ENCODE assay signal across 13 cellular contexts in the genomic region with DNA sequence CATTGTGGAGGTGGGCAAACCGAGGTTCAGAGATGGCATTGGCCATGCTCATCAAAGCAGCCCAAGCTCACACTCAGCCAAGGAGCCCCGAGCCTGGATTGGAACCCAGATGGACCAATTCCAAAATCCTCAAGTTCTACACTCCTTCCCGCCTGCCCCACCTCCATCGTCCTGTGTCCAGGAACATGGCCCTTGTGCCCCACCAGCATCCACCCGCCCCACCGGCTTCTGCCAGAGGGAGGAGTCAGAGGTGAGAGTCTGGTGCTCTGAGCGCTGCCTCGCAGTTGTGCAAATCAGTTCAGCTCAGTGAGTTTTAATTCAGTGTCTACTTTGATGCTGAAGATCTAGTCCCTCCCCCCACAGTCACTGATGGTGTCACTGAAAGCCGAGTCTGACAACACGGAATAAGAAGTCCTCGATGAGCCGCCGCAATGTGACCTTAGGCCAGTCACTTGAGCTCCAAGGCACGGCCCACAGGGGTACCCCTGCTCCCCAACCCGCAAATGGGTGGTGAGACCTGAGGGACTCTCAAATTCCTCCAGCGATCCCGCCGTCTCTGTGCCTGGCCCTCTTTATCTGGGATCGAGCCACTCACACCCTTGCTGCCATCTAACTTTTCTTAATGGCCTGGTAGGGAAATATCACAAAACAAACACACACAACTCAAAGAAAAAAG. TPM values are rescaled to one million over a fixed set of nuclear protein-coding genes. Genes with fewer than 3 reads are reported as not detected.
DNase-seq lines count a peak whose midpoint lies in the region; ATAC-seq and TF ChIP-seq lines count a peak whose summit lies in the region.
"Had no signal": no experiment of that assay in that cellular context is flagged by ENCODE, and none has a peak within 500 bp of the region (broad histone marks: within the 10 kb centered on the region; RNA-seq: fewer than 3 reads in every experiment).

No MANE protein-coding gene starts in this region.

- ATAC-seq in activated T-cell treated with anti-CD3 and anti-CD28 coated beads, Interleukin-2, amount 50 U/mL, for 72 hours (replicated peaks in 1 of 2) = no peak
- no peak for ATAC-seq in memory B cell (ENCODE audit: low read depth)
- ATAC-seq in HG02852 (IDR thresholded peaks at IDR 0.05; ENCODE audit: unreplicated experiment) = no peak
- no peak for ATAC-seq in HG02870 (IDR thresholded peaks at IDR 0.05; ENCODE audit: unreplicated experiment)
- ATAC-seq in HG02678 (IDR thresholded peaks at IDR 0.05; ENCODE audit: unreplicated experiment) = no peak

- intact Hi-C loops in activated naive CD4-positive, alpha-beta T cell treated with anti-CD3 and anti-CD28 coated beads for 36 hours (cut with micrococcal nuclease) = loop anchor here (1.0 kb wide), 2 partner anchors 25 to 86 kb away; no protein-coding TSS in a partner anchor

- TF ChIP-seq EP300 in suprapubic skin (IDR thresholded peaks at IDR 0.05) = no peak

- H3K4me1 Mint-ChIP-seq in activated naive CD4-positive, alpha-beta T cell treated with anti-CD3 and anti-CD28 coated beads for 36 hours (ENCODE audit: low read depth) = peaks cover 26% of the 10 kb centered on the region
- peaks cover 17% of the 10 kb centered on the region for H3K4me1 Mint-ChIP-seq in activated T-cell treated with anti-CD3 and anti-CD28 coated beads, Interleukin-2, amount 50 U/mL, for 72 hours (ENCODE audit: low read depth)
- peaks cover 19% of the 10 kb centered on the region for H3K4me1 Mint-ChIP-seq in memory B cell

- H3K4me1 ChIP-seq in suprapubic skin = peaks cover 30% of the 10 kb centered on the region
- H3K4me1 ChIP-seq: testis had no signal

- no peaks in the 10 kb centered on the region for H3K27me3 Mint-ChIP-seq in activated naive CD4-positive, alpha-beta T cell treated with anti-CD3 and anti-CD28 coated beads for 36 hours (ENCODE audit: low read depth)
- H3K27me3 Mint-ChIP-seq in activated T-cell treated with anti-CD3 and anti-CD28 coated beads, Interleukin-2, amount 50 U/mL, for 72 hours (ENCODE audit: low read depth) = no peaks in the 10 kb centered on the region
- H3K27me3 Mint-ChIP-seq in memory B cell = no peaks in the 10 kb centered on the region

- WGBS in suprapubic skin = 75% methylated on average over 15 of the region's 19 CpGs

- peak; percentile 25 for DNase-seq in activated naive CD4-positive, alpha-beta T cell treated with anti-CD3 and anti-CD28 coated beads for 36 hours
- no peak for DNase-seq in activated naive CD4-positive, alpha-beta T cell (lab: John Stamatoyannopoulos, UW)
- no peak for DNase-seq in activated T-cell treated with anti-CD3 and anti-CD28 coated beads, Interleukin-2, amount 50 U/mL, for 72 hours
- no peak for DNase-seq in memory B cell (ENCODE audit: low spot score in 2 of 2)
- peak in 1 of 2 donors; percentile 60 for DNase-seq in suprapubic skin (ENCODE audit: low spot score in 2 of 2)
- DNase-seq: H7, NCI-H526, SK-N-SH, testis had no signal

- peak overlapping the region; percentile 76 for H3K27ac ChIP-seq in suprapubic skin
- H3K27ac ChIP-seq: testis had no signal

- no peaks in the 10 kb centered on the region for H3K36me3 ChIP-seq in suprapubic skin

- TF ChIP-seq CTCF in suprapubic skin (IDR thresholded peaks at IDR 0.05) = no peak

- H3K27ac Mint-ChIP-seq in activated naive CD4-positive, alpha-beta T cell treated with anti-CD3 and anti-CD28 coated beads for 36 hours = peak overlapping the region; percentile 62
- peak overlapping the region; percentile 3 for H3K27ac Mint-ChIP-seq in activated T-cell treated with anti-CD3 and anti-CD28 coated beads, Interleukin-2, amount 50 U/mL, for 72 hours
- peak overlapping the region; percentile 73 for H3K27ac Mint-ChIP-seq in memory B cell

- H3K9me3 ChIP-seq in suprapubic skin = no peaks in the 10 kb centered on the region
- H3K9me3 ChIP-seq: SK-N-SH, testis had no signal

- TF ChIP-seq POLR2A in suprapubic skin (IDR thresholded peaks at IDR 0.05) = no peak

- no peaks in the 10 kb centered on the region for H3K36me3 Mint-ChIP-seq in activated naive CD4-positive, alpha-beta T cell treated with anti-CD3 and anti-CD28 coated beads for 36 hours (ENCODE audit: low read depth)
- H3K36me3 Mint-ChIP-seq in activated T-cell treated with anti-CD3 and anti-CD28 coated beads, Interleukin-2, amount 50 U/mL, for 72 hours (ENCODE audit: insufficient read depth in 2 of 2) = no peaks in the 10 kb centered on the region
- peaks cover 1% of the 10 kb centered on the region for H3K36me3 Mint-ChIP-seq in memory B cell

- CTCF ChIA-PET in activated naive CD4-positive, alpha-beta T cell treated with anti-CD3 and anti-CD28 coated beads for 36 hours (lab: Charles Lee) = interaction anchor here (3.8 to 3.9 kb wide), 2 partner anchors 11 to 67 kb away, joined by 13 to 14 read pairs; no protein-coding TSS in a partner anchor

- H3K27me3 ChIP-seq in suprapubic skin = no peaks in the 10 kb centered on the region
- H3K27me3 ChIP-seq: dorsolateral prefrontal cortex, testis had no signal

- no peak overlapping the region for H3K4me3 ChIP-seq in suprapubic skin
- H3K4me3 ChIP-seq: testis had no signal

- H3K9me3 Mint-ChIP-seq in activated naive CD4-positive, alpha-beta T cell treated with anti-CD3 and anti-CD28 coated beads for 36 hours = no peaks in the 10 kb centered on the region
- no peaks in the 10 kb centered on the region for H3K9me3 Mint-ChIP-seq in activated T-cell treated with anti-CD3 and anti-CD28 coated beads, Interleukin-2, amount 50 U/mL, for 72 hours
- no peaks in the 10 kb centered on the region for H3K9me3 Mint-ChIP-seq in memory B cell

- H3K4me3 Mint-ChIP-seq in activated naive CD4-positive, alpha-beta T cell treated with anti-CD3 and anti-CD28 coated beads for 36 hours = peak overlapping the region; percentile 56
- peak overlapping the region; percentile 80 to 86 for H3K4me3 Mint-ChIP-seq in activated T-cell treated with anti-CD3 and anti-CD28 coated beads, Interleukin-2, amount 50 U/mL, for 72 hours
- peak overlapping the region; percentile 69 for H3K4me3 Mint-ChIP-seq in memory B cell

RNA-seq across cellular contexts. Expression of a gene that starts 26.3 kb away (rescaled TPM):
- total RNA-seq in activated naive CD4-positive, alpha-beta T cell treated with anti-CD3 and anti-CD28 coated beads for 36 hours = 10 to 100 TPM; 16.9 to 18.7 TPM
- 10 to 100 TPM; 23.2 to 28.4 TPM for total RNA-seq in activated T-cell treated with anti-CD3 and anti-CD28 coated beads, Interleukin-2, amount 50 U/mL, for 72 hours
- total RNA-seq in suprapubic skin = 10 to 100 TPM; 16.5 to 40.0 (median 17.3) TPM

Comparison
In these comparisons a context has a peak if more than half of its experiments do, and no peak if none do; other contexts are left out.
1. H3K27ac Mint-ChIP-seq: peak in every context shown above with its lines; median percentile 73 in memory B cell; 62 in activated naive CD4-positive, alpha-beta T cell treated with anti-CD3 and anti-CD28 coated beads for 36 hours; 3 in activated T-cell treated with anti-CD3 and anti-CD28 coated beads, Interleukin-2, amount 50 U/mL, for 72 hours.